30 cellular contexts compared by ENCODE assay signal in genomic region chr5:106523842-106524241, GRCh38.
"Had no signal": no experiment of that assay in that cellular context is flagged by ENCODE, and none has a peak within 500 bp of the region (broad histone marks: within the 10 kb centered on the region; RNA-seq: fewer than 3 reads in every experiment).

No MANE protein-coding gene starts in this region.

- H3K27me3 ChIP-seq: cardiac muscle cell had no signal

- FAIRE-seq: astrocyte, TTC549 had no signal

- H3K36me3 ChIP-seq: cardiac muscle cell had no signal

- H3K4me3 ChIP-seq: cardiac muscle cell, SK-N-MC had no signal

- DNase-seq: activated B cell treated with CpG ODN at 0.5 μM for 24 hours; activated CD4-positive, alpha-beta T cell treated with anti-CD3 and anti-CD28 coated beads for 1 hour; activated CD4-positive, alpha-beta T cell treated with anti-CD3 and anti-CD28 coated beads, Interleukin-2, amount 10 ng/mL, durations not matched to agents 24 days and 14 days; activated CD4-positive, alpha-beta T cell treated with anti-CD3 and anti-CD28 coated beads, Interleukin-2, amount 50 U/mL, for 48 hours; activated CD8-positive, alpha-beta memory T cell treated with anti-CD3 and anti-CD28 coated beads, Interleukin-2, amount 10 ng/mL, durations not matched to agents 7 days and 5 days; activated effector memory CD4-positive, alpha-beta T cell treated with Interleukin-2 at 50 U/mL for 16 hours; activated naive CD4-positive, alpha-beta T cell; activated T-cell treated with anti-CD3 and anti-CD28 coated beads, Interleukin-2, amount 50 U/mL, for 24 hours; amygdala; Kasumi-1; NCI-H1092 treated with DMSO at 0.1 percent for 48 hours; NCI-H1417 treated with DMSO at 0.1 percent for 48 hours; NCI-H1694; NCI-H2029; NCI-H2107; NCI-H2171 treated with DMSO at 0.1 percent for 48 hours; NCI-H226; NCI-H510A; NCI-H69; NK-92 treated with Interleukin-12 subunit alpha and Interleukin-12 subunit beta, amount 100 ng/mL, for 24 hours; OCI-M1; SIG-M5; T-cell; T-helper 2 cell; T1000 had no signal

- H3K27ac ChIP-seq: cardiac muscle cell, SK-N-MC had no signal

- ATAC-seq: activated CD8-positive, alpha-beta memory T cell treated with anti-CD3 and anti-CD28 coated beads, Interleukin-2, amount 10 ng/mL, durations not matched to agents 7 days and 5 days; activated naive CD4-positive, alpha-beta T cell treated with anti-CD3 and anti-CD28 coated beads, Interleukin-2, amount 50 U/mL, for 72 hours; T-cell had no signal
